ENCODE assay signal across 18 cellular contexts in the genomic region with DNA sequence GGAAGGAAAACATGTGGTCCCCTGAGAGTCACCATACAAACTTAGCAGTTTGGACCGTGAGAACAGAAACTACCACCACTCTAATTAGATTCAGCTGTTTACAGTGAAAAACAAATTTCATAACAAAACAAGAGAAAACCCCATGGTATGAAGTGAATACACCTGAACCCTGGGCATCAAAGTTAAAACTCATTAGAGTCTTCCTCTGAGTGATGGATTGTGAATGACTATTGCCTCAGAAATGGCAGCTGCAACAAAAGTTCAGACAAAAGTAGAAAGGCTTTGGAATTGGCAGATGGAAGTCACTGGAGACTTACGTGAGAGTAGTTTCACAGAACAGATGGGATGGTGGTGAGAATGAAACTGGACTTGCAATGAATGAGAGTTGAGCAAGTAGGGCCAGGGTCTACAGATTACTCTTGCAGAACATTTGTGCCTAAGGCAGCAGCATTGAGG.
A peak's percentile ranks its signal among the peaks of the same experiment; 100 is the strongest.
DNase-seq lines count a peak whose midpoint lies in the region; ATAC-seq lines count a peak whose summit lies in the region.
"Had no signal": no experiment of that assay in that cellular context is flagged by ENCODE, and none has a peak within 500 bp of the region (broad histone marks: within the 10 kb centered on the region; RNA-seq: fewer than 3 reads in every experiment).

No MANE protein-coding gene starts in this region.

- H3K4me1 ChIP-seq in CD4-positive, alpha-beta memory T cell (ENCODE audit: insufficient read depth, low read length): peaks cover 11% of the 10 kb centered on the region

- CTCF ChIA-PET in CD4-positive, alpha-beta memory T cell (lab: Charles Lee; ENCODE audit: partially characterized antibody): interaction anchor here (1.2 to 1.8 kb wide), 3 partner anchors 20 to 178 kb away, joined by 3 to 10 read pairs (median 6); no protein-coding TSS in a partner anchor
- CTCF ChIA-PET in T-cell (lab: Charles Lee): no interaction called here

- H3K4me3 ChIP-seq in CD4-positive, alpha-beta memory T cell (ENCODE audit: low read length in 2 of 2): no peak overlapping the region
- H3K4me3 ChIP-seq: coronary artery, hepatocyte, left ventricle myocardium inferior had no signal

- H3K27ac ChIP-seq in CD4-positive, alpha-beta memory T cell (ENCODE audit: low read depth, low read length): no peak overlapping the region
- H3K27ac ChIP-seq: coronary artery, hepatocyte, RWPE1 had no signal

- peaks cover 35% of the 10 kb centered on the region for H3K36me3 ChIP-seq in CD4-positive, alpha-beta memory T cell (ENCODE audit: insufficient read depth, low read length)

- peak overlapping the region in 3 of 8 donors; percentile 16 to 27 (median 20) for H3K4me3 Mint-ChIP-seq in CD4-positive, alpha-beta memory T cell
- H3K4me3 Mint-ChIP-seq in T-cell: no peak overlapping the region

- H3K36me3 Mint-ChIP-seq in CD4-positive, alpha-beta memory T cell: peaks cover 62 to 65% of the 10 kb centered on the region in 2 donors
- peaks cover 64% of the 10 kb centered on the region for H3K36me3 Mint-ChIP-seq in T-cell

- no peaks in the 10 kb centered on the region for H3K27me3 ChIP-seq in CD4-positive, alpha-beta memory T cell (ENCODE audit: insufficient read depth, low read length)
- H3K27me3 ChIP-seq: hepatocyte had no signal

- H3K9me3 Mint-ChIP-seq in CD4-positive, alpha-beta memory T cell: peaks cover 0 to 5% (median 0%) of the 10 kb centered on the region in 8 donors
- peaks cover 0 to 3% (median 0%) of the 10 kb centered on the region in 3 donors for H3K9me3 Mint-ChIP-seq in T-cell

- ATAC-seq in GM18498 (IDR thresholded peaks at IDR 0.05; ENCODE audit: unreplicated experiment) (peak; percentile 80), GM21786 (IDR thresholded peaks at IDR 0.05; ENCODE audit: unreplicated experiment) (peak; percentile 64), T-cell (replicated peaks in 1 of 4) (no peak), HG02884 (IDR thresholded peaks at IDR 0.05; ENCODE audit: unreplicated experiment) (no peak)
- ATAC-seq: esophagus mucosa had no signal

- H3K27ac Mint-ChIP-seq in CD4-positive, alpha-beta memory T cell: peak overlapping the region in 6 of 7 donors; percentile 3 to 69 (median 24)
- peak overlapping the region; percentile 5 to 42 for H3K27ac Mint-ChIP-seq in T-cell

- intact Hi-C loops in CD4-positive, alpha-beta memory T cell (cut with micrococcal nuclease): no loop called here

- no peak for DNase-seq in CD4-positive, alpha-beta memory T cell
- no peak for DNase-seq in T-cell
- no peak for DNase-seq in globus pallidus (ENCODE audit: low spot score)
- no peak for DNase-seq in HUDEP-2 (lab: John Stamatoyannopoulos, UW; ENCODE audit: unreplicated experiment in 76 of 76)
- no peak for DNase-seq in NOMO-1 (lab: John Stamatoyannopoulos, UW; ENCODE audit: unreplicated experiment in 2 of 2)
- DNase-seq: activated CD4-positive, alpha-beta T cell treated with anti-CD3 and anti-CD28 coated beads for 48 hours; aorta; left ventricle myocardium inferior; NCI-H1930; stimulated activated CD4-positive, alpha-beta T cell treated with anti-CD3 and anti-CD28 coated beads, Interleukin-2, amount 100 ng/mL, for 24 hours; T-helper 2 cell had no signal

- POLR2A ChIA-PET in CD4-positive, alpha-beta memory T cell (lab: Charles Lee; ENCODE audit: partially characterized antibody): interaction anchor here (0.6 to 0.7 kb wide), 2 partner anchors 685 to 1011 kb away, joined by 3 read pairs; no protein-coding TSS in a partner anchor
- POLR2A ChIA-PET in T-cell (lab: Charles Lee): interaction anchor here (0.6 kb wide), 4 partner anchors 22 to 571 kb away, joined by 3 to 4 read pairs (median 3); no protein-coding TSS in a partner anchor

- no peaks in the 10 kb centered on the region for H3K9me3 ChIP-seq in CD4-positive, alpha-beta memory T cell (ENCODE audit: control insufficient read depth in 1 of 2, low read length in 2 of 2)

- H3K27me3 Mint-ChIP-seq in CD4-positive, alpha-beta memory T cell: no peaks in the 10 kb centered on the region
- H3K27me3 Mint-ChIP-seq in T-cell: no peaks in the 10 kb centered on the region

- peaks cover 26 to 53% (median 42%) of the 10 kb centered on the region in 4 donors for H3K4me1 Mint-ChIP-seq in CD4-positive, alpha-beta memory T cell
- peaks cover 54 to 56% (median 56%) of the 10 kb centered on the region in 3 donors for H3K4me1 Mint-ChIP-seq in T-cell

Comparison
In these comparisons a context has a peak if more than half of its experiments do, and no peak if none do; other contexts are left out.
1. ATAC-seq: peak in GM18498 (single experiment) and GM21786 (single experiment); none in T-cell (0 of 4) and HG02884 (single experiment).